In the genomic region with DNA sequence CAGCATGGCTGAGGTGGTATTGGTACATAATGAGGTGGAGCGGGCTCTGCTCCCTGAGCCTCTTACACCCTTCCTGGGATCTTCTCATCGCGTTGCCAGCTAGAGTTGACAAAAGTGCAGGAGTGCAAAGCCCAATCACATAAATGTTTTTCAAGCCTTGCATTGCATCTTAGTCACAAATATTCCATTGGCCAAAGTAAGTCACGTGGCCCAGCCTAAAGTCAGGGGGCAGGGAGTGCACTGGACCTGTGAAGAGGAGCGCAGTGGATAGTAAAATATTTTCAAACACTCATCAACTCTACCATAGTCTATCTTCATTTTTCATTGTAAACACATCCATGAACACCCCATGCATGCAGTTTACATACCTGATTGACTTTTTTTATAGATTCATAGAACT, we compare ENCODE assay signal across 34 cellular contexts.
"Had no signal": no experiment of that assay in that cellular context is flagged by ENCODE, and none has a peak within 500 bp of the region (broad histone marks: within the 10 kb centered on the region; RNA-seq: fewer than 3 reads in every experiment).

No MANE protein-coding gene starts in this region.

- H3K36me3 ChIP-seq: adrenal gland, ascending aorta, brain microvascular endothelial cell, breast epithelium, cardiac muscle cell had no signal

- H3K27me3 ChIP-seq: adrenal gland, ascending aorta, body of pancreas, brain microvascular endothelial cell, breast epithelium, cardiac muscle cell had no signal

- H3K27ac ChIP-seq: adrenal gland, ascending aorta, body of pancreas, brain microvascular endothelial cell, breast epithelium, cardiac muscle cell had no signal

- H3K4me1 ChIP-seq: adrenal gland, body of pancreas, breast epithelium had no signal

- H3K9me3 ChIP-seq: adrenal gland, ascending aorta, body of pancreas, breast epithelium had no signal

- ATAC-seq: activated naive CD4-positive, alpha-beta T cell treated with anti-CD3 and anti-CD28 coated beads, Interleukin-2, amount 50 U/mL, for 72 hours; activated naive CD8-positive, alpha-beta T cell treated with anti-CD3 and anti-CD28 coated beads, Interleukin-2, amount 50 U/mL, for 24 hours; activated T-cell treated with anti-CD3 and anti-CD28 coated beads, Interleukin-2, amount 50 U/mL, for 4 hours; activated T-cell treated with anti-CD3 and anti-CD28 coated beads, Interleukin-2, amount 50 U/mL, for 72 hours; activated T-helper 17 cell treated with anti-CD3 and anti-CD28 coated beads, Interleukin-2, amount 50 U/mL, for 72 hours; body of pancreas had no signal

- DNase-seq: activated effector memory CD4-positive, alpha-beta T cell treated with anti-CD3 and anti-CD28 coated beads, Interleukin-2, amount 50 U/mL, for 16 hours; activated effector memory CD4-positive, alpha-beta T cell treated with Interleukin-2 at 50 U/mL for 16 hours; activated gamma-delta T cell; activated gamma-delta T cell treated with Interleukin-2 at 50 U/mL for 16 hours; activated naive CD4-positive, alpha-beta T cell; activated naive CD4-positive, alpha-beta T cell treated with anti-CD3 and anti-CD28 coated beads for 36 hours; activated naive CD4-positive, alpha-beta T cell treated with anti-CD3 and anti-CD28 coated beads, Interleukin-2, amount 10 ng/mL, durations not matched to agents 7 days and 5 days; activated naive CD4-positive, alpha-beta T cell treated with anti-CD3 and anti-CD28 coated beads, Interleukin-2, amount 50 U/mL, for 16 hours; activated naive CD4-positive, alpha-beta T cell treated with Interleukin-2 at 50 U/mL for 16 hours; activated naive CD8-positive, alpha-beta T cell treated with anti-CD3 and anti-CD28 coated beads for 36 hours; activated naive CD8-positive, alpha-beta T cell treated with anti-CD3 and anti-CD28 coated beads, Interleukin-2, amount 10 ng/mL, durations not matched to agents 7 days and 5 days; activated naive CD8-positive, alpha-beta T cell treated with anti-CD3 and anti-CD28 coated beads, Interleukin-2, amount 50 U/mL, for 24 hours; activated T-cell treated with anti-CD3 and anti-CD28 coated beads, Interleukin-2, amount 50 U/mL, for 1 hour; activated T-cell treated with anti-CD3 and anti-CD28 coated beads, Interleukin-2, amount 50 U/mL, for 24 hours; activated T-cell treated with anti-CD3 and anti-CD28 coated beads, Interleukin-2, amount 50 U/mL, for 4 hours; activated T-cell treated with anti-CD3 and anti-CD28 coated beads, Interleukin-2, amount 50 U/mL, for 48 hours; activated T-cell treated with anti-CD3 and anti-CD28 coated beads, Interleukin-2, amount 50 U/mL, for 72 hours; adrenal gland; amniotic stem cell; amygdala; anterior cingulate cortex; aorta; body of pancreas; brain microvascular endothelial cell; caudate nucleus; central memory CD4-positive, alpha-beta T cell; cerebellar nuclear complex had no signal

- FAIRE-seq: astrocyte, bronchial epithelial cell had no signal

- H3K4me3 ChIP-seq: adrenal gland, ascending aorta, body of pancreas, breast epithelium, cardiac muscle cell had no signal
